Comparison of ENCODE assay signal across 12 cellular contexts in genomic region chr10:101858723-101859500, GRCh38. TPM values are rescaled to one million over a fixed set of nuclear protein-coding genes. Genes with fewer than 3 reads are reported as not detected.
DNase-seq lines count a peak whose midpoint lies in the region; ATAC-seq, FAIRE-seq and TF ChIP-seq lines count a peak whose summit lies in the region.
"Had no signal": no experiment of that assay in that cellular context is flagged by ENCODE, and none has a peak within 500 bp of the region (broad histone marks: within the 10 kb centered on the region; RNA-seq: fewer than 3 reads in every experiment).

No MANE protein-coding gene starts in this region.

- FAIRE-seq in GM12878 (lab: Jason Lieb, UNC), result peak; percentile 52
- FAIRE-seq: bronchial epithelial cell had no signal

- in situ Hi-C loops in GM13976 (cut with MboI; ENCODE audit: low sequenced_read_pairs, unreplicated experiment), result no loop called here
- in situ Hi-C loops in GM12878 (cut with MboI), result no loop called here

- RAD21 ChIA-PET in GM12878 (lab: Charles Lee; ENCODE audit: unreplicated experiment), result interaction anchor here (0.5 to 3.3 kb wide), 9 partner anchors 8 to 350 kb away, joined by 3 to 31 read pairs (median 4); no protein-coding TSS in a partner anchor

- TF ChIP-seq POLR2A in GM12878 (IDR thresholded peaks at IDR 0.05; ENCODE audit: low read depth, low read length), result peak; percentile 45; the same call in 1 of the 2 replicates

- H3K4me1 ChIP-seq in GM12878 (ENCODE audit: control insufficient read depth, insufficient read depth, low read length), result peaks cover 32% of the 10 kb centered on the region
- H3K4me1 ChIP-seq: SJSA1 had no signal

- H3K36me3 ChIP-seq in GM12878 (ENCODE audit: control insufficient read depth in 2 of 2, insufficient read depth in 2 of 2, low read length in 1 of 2), result no peaks in the 10 kb centered on the region
- H3K36me3 ChIP-seq: SJSA1 had no signal

- peak overlapping the region; percentile 46; the same call in 1 of the 2 replicates for H3K9ac ChIP-seq in GM12878 (ENCODE audit: control insufficient read depth, insufficient read depth, low read length)

- no peak for TF ChIP-seq CTCF in GM13976 (IDR thresholded peaks at IDR 0.05; ENCODE audit: borderline replicate concordance, control extremely low read depth, extremely low read depth, insufficient read depth, missing control alignments)
- TF ChIP-seq CTCF in GM12878 (IDR thresholded peaks at IDR 0.05 in 2 of 3, conservative IDR thresholded peaks at IDR 0.05 in 1 of 3; ENCODE audit: control insufficient read depth in 2 of 3, extremely low read depth in 1 of 3, insufficient read depth in 1 of 3, low read depth in 3 of 3, low read length in 3 of 3), result no peak

- TF ChIP-seq RAD21 in GM12878 (IDR thresholded peaks at IDR 0.05; ENCODE audit: insufficient read depth, low read depth, low read length), result no peak

- no peaks in the 10 kb centered on the region for H3K27me3 ChIP-seq in GM12878 (replicated peaks in 1 of 2; ENCODE audit: control insufficient read depth in 2 of 2, insufficient read depth in 2 of 2, low read length in 1 of 2)
- H3K27me3 ChIP-seq: SJSA1 had no signal

- DNase-seq in GM13976 (ENCODE audit: low spot score) (peak; percentile 55), GM12878 (ENCODE audit: low read depth, low spot score) (peak; percentile 61), mucosa of gallbladder (ENCODE audit: low spot score) (no peak), SHP77 treated with DMSO at 0.1 percent for 48 hours (lab: John Stamatoyannopoulos, UW) (no peak), ecto neural progenitor cell (ENCODE audit: low spot score) (no peak), NCI-H187 (lab: John Stamatoyannopoulos, UW) (no peak)
- DNase-seq: DMS 273 treated with DMSO at 0.1 percent for 48 hours, NCI-H2171 had no signal

- intact Hi-C loops in GM12878 (cut with micrococcal nuclease; ENCODE audit: unreplicated experiment), result no loop called here

- peak; percentile 69 for ATAC-seq in GM19438 (IDR thresholded peaks at IDR 0.05; ENCODE audit: low read depth, unreplicated experiment)
- ATAC-seq in HG03066 (IDR thresholded peaks at IDR 0.05; ENCODE audit: low read depth, unreplicated experiment), result peak; percentile 80
- ATAC-seq in GM12878, result peak; percentile 91

- peak overlapping the region; percentile 83 for H3K27ac ChIP-seq in GM12878 (ENCODE audit: control insufficient read depth, insufficient read depth)
- H3K27ac ChIP-seq: SJSA1 had no signal

- POLR2A ChIA-PET in GM12878 (lab: Charles Lee), result interaction anchor here (0.5 to 1.9 kb wide), 10 partner anchors 10 to 259 kb away, joined by 3 to 7 read pairs (median 4); no protein-coding TSS in a partner anchor

- H4K20me1 ChIP-seq in GM12878 (ENCODE audit: control insufficient read depth, insufficient read depth), result no peaks in the 10 kb centered on the region

- under 1% methylated on average over 3 of the region's 3 CpGs for WGBS in GM12878 (ENCODE audit: insufficient coverage, insufficient replicate concordance, low lambda C conversion rate, missing lambda C conversion rate)

- peak overlapping the region; percentile 88 for H3K4me2 ChIP-seq in GM12878 (ENCODE audit: control insufficient read depth, insufficient read depth)

- BruUV-seq in GM12878 (replicated peaks; lab: Mats Ljungman, UMichigan), result no TSS peak

- peaks cover 8% of the 10 kb centered on the region for H3K9me3 ChIP-seq in GM12878 (replicated peaks; ENCODE audit: control insufficient read depth, insufficient read depth, low read length)
- H3K9me3 ChIP-seq: SJSA1 had no signal

- H3K79me2 ChIP-seq in GM12878 (ENCODE audit: control insufficient read depth, insufficient read depth, low read length), result no peaks in the 10 kb centered on the region

- peak overlapping the region; percentile 36; the same call in 1 of the 2 replicates for H2AFZ ChIP-seq in GM12878 (ENCODE audit: control insufficient read depth, low read depth, low read length)

- H3K4me3 ChIP-seq in GM12878, result peak overlapping the region; percentile 28; the same call in 1 of the 2 replicates
- H3K4me3 ChIP-seq: SJSA1 had no signal

- CTCF ChIA-PET in GM12878 (lab: Yijun Ruan, JAX), result interaction anchor here (0.6 to 14.0 kb wide), 13 partner anchors 10 to 257 kb away, joined by 3 to 143 read pairs (median 4); partner anchors contain the start of gene KCNIP2

- SMC1A ChIA-PET in GM12878 (lab: Charles Lee; ENCODE audit: uncharacterized antibody, unreplicated experiment), result interaction anchor here (0.7 to 7.9 kb wide), 22 partner anchors 10 to 194 kb away, joined by 3 to 62 read pairs (median 5); partner anchors contain the start of gene KCNIP2

- TF ChIP-seq EP300 in GM12878 (IDR thresholded peaks at IDR 0.05; ENCODE audit: borderline replicate concordance in 1 of 2, control insufficient read depth in 1 of 2, low read depth in 2 of 2, low read length in 2 of 2), result peak in 1 of 2 experiments; percentile 37; a peak in 1 of 4 replicates

TF ChIP-seq in GM12878, 131 proteins besides CTCF, POLR2A, EP300 and RAD21 (continues in another document):
- TF ChIP-seq USF2 (IDR thresholded peaks at IDR 0.05; ENCODE audit: borderline replicate concordance, low read depth, low read length) (peak; percentile 22; the same call in 1 of the 2 replicates), CREM (IDR thresholded peaks at IDR 0.05; ENCODE audit: low read depth) (0 out of 2 replicates have a peak, but pooled peaks have one; percentile 4), TBL1XR1 (IDR thresholded peaks at IDR 0.05; ENCODE audit: low read depth, low read length) (peak; percentile 14; the same call in 1 of the 2 replicates), MEF2A (IDR thresholded peaks at IDR 0.05; ENCODE audit: insufficient read depth, low read depth, low read length) (0 out of 2 replicates have a peak, but pooled peaks have one; percentile 19), NR2C1 (IDR thresholded peaks at IDR 0.05) (no peak), RUNX3 (IDR thresholded peaks at IDR 0.05; ENCODE audit: low read length) (peak; percentile 23; the same call in 1 of the 2 replicates), RAD51 (IDR thresholded peaks at IDR 0.05) (peak; percentile 96)

RNA-seq across cellular contexts. Expression of gene KCNIP2, which starts 15.3 kb away (rescaled TPM):
- total RNA-seq in GM12878 (2013; cell fraction: nucleolus; rRNA removed), result 32.3 and 34.5 TPM in 2 replicates
- total RNA-seq in GM12878 (2014; rRNA removed) (1.0 and 1.5 TPM in 2 replicates), GM12878 (2014; rRNA removed; fragmentation: Illumina TruSeq; extraction: Trizol) (1.3 and 1.4 TPM in 2 replicates), GM12878 (2021) (1.8 and 3.6 TPM in 2 replicates), mucosa of gallbladder (2.5 TPM)
- 3.4 TPM for polyA plus RNA-seq in GM12878 (2011; ENCODE audit: low read depth)
- polyA plus RNA-seq in GM12878 (2011; rRNA removed) (3.4 and 4.3 TPM in 2 replicates), GM12878 (2014; fragmentation: Illumina TruSeq; extraction: Trizol) (2.6 and 2.7 TPM in 2 replicates), GM12878 (2014; fragmentation: Nextera tagmentation; extraction: Ambion mirVana) (1 to 10 TPM in 1 of 2 experiments, under 1 TPM in 1; 0.46 to 1.3 TPM), GM12878 (2014; rRNA removed) (2.1 and 2.3 TPM in 2 replicates), GM12878 (2016; fragmentation: Nextera tagmentation; extraction: Ambion mirVana) (1 to 10 TPM; 1.3 to 1.8 TPM)
- polyA plus RNA-seq in GM12878 (2011; cell fraction: cytosol; rRNA removed), result 2.8 and 3.5 TPM in 2 replicates
- polyA plus RNA-seq in GM12878 (2011; cell fraction: nucleus; rRNA removed), result 19.1 and 26.5 TPM in 2 replicates
- polyA plus RNA-seq in GM12878 (2012), result 4.7 and 5.4 TPM in 2 replicates
- 3.3 and 3.5 TPM in 2 replicates for polyA minus RNA-seq in GM12878 (2011; rRNA and poly(A)+ RNA removed)
- polyA minus RNA-seq in GM12878 (2011; cell fraction: cytosol; rRNA and poly(A)+ RNA removed), result 1.2 TPM in 1 of 2 replicates, not detected in the other
- polyA minus RNA-seq in GM12878 (2011; cell fraction: nucleus; rRNA and poly(A)+ RNA removed), result 2.7 and 3.9 TPM in 2 replicates
- total RNA-seq: bronchial epithelial cell had no signal

RNA-seq across cellular contexts. Expression of gene OGA, which starts 40.7 kb away (rescaled TPM):
- 764 and 795 TPM in 2 replicates for total RNA-seq in GM12878 (2013; cell fraction: nucleolus; rRNA removed)
- total RNA-seq in GM12878 (2014; rRNA removed) (82.5 and 101 TPM in 2 replicates), GM12878 (2014; rRNA removed; fragmentation: Illumina TruSeq; extraction: Trizol) (107 and 115 TPM in 2 replicates), GM12878 (2021) (75.1 and 87.8 TPM in 2 replicates), mucosa of gallbladder (104 TPM)
- 114 TPM for polyA plus RNA-seq in GM12878 (2011; ENCODE audit: low read depth)
- polyA plus RNA-seq in GM12878 (2011; rRNA removed) (145 and 214 TPM in 2 replicates), GM12878 (2014; fragmentation: Illumina TruSeq; extraction: Trizol) (111 and 154 TPM in 2 replicates), GM12878 (2014; fragmentation: Nextera tagmentation; extraction: Ambion mirVana) (10 to 100 TPM; 23.0 to 28.3 TPM), GM12878 (2014; rRNA removed) (81.0 and 90.3 TPM in 2 replicates), GM12878 (2016; fragmentation: Nextera tagmentation; extraction: Ambion mirVana) (10 to 100 TPM; 54.3 to 57.9 TPM)
- 40.0 and 48.8 TPM in 2 replicates for polyA plus RNA-seq in GM12878 (2011; cell fraction: cytosol; rRNA removed)
- 145 and 164 TPM in 2 replicates for polyA plus RNA-seq in GM12878 (2011; cell fraction: nucleus; rRNA removed)
- polyA plus RNA-seq in GM12878 (2012), result 134 and 139 TPM in 2 replicates
- polyA minus RNA-seq in GM12878 (2011; rRNA and poly(A)+ RNA removed), result 82.2 and 106 TPM in 2 replicates
- 43.4 and 46.9 TPM in 2 replicates for polyA minus RNA-seq in GM12878 (2011; cell fraction: cytosol; rRNA and poly(A)+ RNA removed)
- polyA minus RNA-seq in GM12878 (2011; cell fraction: nucleus; rRNA and poly(A)+ RNA removed), result 57.9 and 58.9 TPM in 2 replicates

Comparison
In these comparisons a context has a peak if more than half of its experiments do, and no peak if none do; other contexts are left out.
1. DNase-seq: peak in GM13976 (single experiment) and GM12878 (single experiment); none in mucosa of gallbladder (single experiment), SHP77 treated with DMSO at 0.1 percent for 48 hours (single experiment), ecto neural progenitor cell (single experiment) and NCI-H187 (0 of 2).
2. Peak in every context shown above with its lines, with median percentiles within 50 percentile points of each other: ATAC-seq.